ENCODE assay signal across 1 cellular context in genomic region chr14:92610849-92611271, GRCh38.
TF ChIP-seq lines count a peak whose summit lies in the region.

No MANE protein-coding gene starts in this region.

TF ChIP-seq in IMR-90, 13 proteins besides CTCF, POLR2A, EP300 and RAD21:
- TF ChIP-seq RCOR1 (IDR thresholded peaks at IDR 0.05; ENCODE audit: insufficient replicate concordance, low read length), result no peak
- TF ChIP-seq CEBPB (IDR thresholded peaks at IDR 0.05; ENCODE audit: low read depth, low read length), result no peak
- no peak for TF ChIP-seq MXI1 (IDR thresholded peaks at IDR 0.05; ENCODE audit: borderline replicate concordance, low read depth, low read length)
- no peak for TF ChIP-seq FOS (IDR thresholded peaks at IDR 0.05; ENCODE audit: low read depth, low read length)
- no peak for TF ChIP-seq MAZ (IDR thresholded peaks at IDR 0.05; ENCODE audit: borderline replicate concordance, low read depth, low read length)
- TF ChIP-seq, protein P1, sequence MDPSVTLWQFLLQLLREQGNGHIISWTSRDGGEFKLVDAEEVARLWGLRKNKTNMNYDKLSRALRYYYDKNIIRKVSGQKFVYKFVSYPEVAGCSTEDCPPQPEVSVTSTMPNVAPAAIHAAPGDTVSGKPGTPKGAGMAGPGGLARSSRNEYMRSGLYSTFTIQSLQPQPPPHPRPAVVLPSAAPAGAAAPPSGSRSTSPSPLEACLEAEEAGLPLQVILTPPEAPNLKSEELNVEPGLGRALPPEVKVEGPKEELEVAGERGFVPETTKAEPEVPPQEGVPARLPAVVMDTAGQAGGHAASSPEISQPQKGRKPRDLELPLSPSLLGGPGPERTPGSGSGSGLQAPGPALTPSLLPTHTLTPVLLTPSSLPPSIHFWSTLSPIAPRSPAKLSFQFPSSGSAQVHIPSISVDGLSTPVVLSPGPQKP (IDR thresholded peaks at IDR 0.05; ENCODE audit: borderline replicate concordance, low read depth, low read length), result no peak
- TF ChIP-seq RFX5 (IDR thresholded peaks at IDR 0.05; ENCODE audit: low read depth, low read length), result no peak
- TF ChIP-seq, protein P2, sequence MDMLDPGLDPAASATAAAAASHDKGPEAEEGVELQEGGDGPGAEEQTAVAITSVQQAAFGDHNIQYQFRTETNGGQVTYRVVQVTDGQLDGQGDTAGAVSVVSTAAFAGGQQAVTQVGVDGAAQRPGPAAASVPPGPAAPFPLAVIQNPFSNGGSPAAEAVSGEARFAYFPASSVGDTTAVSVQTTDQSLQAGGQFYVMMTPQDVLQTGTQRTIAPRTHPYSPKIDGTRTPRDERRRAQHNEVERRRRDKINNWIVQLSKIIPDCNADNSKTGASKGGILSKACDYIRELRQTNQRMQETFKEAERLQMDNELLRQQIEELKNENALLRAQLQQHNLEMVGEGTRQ (IDR thresholded peaks at IDR 0.05; ENCODE audit: low read depth, low read length), result no peak
- TF ChIP-seq NFE2L2 (IDR thresholded peaks at IDR 0.05; ENCODE audit: low read depth, low read length), result no peak
- TF ChIP-seq SMC3 (IDR thresholded peaks at IDR 0.05; ENCODE audit: low read depth, low read length), result no peak
- TF ChIP-seq CHD1 (IDR thresholded peaks at IDR 0.05; ENCODE audit: low read depth, low read length), result no peak
- TF ChIP-seq BHLHE40 (IDR thresholded peaks at IDR 0.05; ENCODE audit: low read depth, low read length), result no peak
